In the genomic region with DNA sequence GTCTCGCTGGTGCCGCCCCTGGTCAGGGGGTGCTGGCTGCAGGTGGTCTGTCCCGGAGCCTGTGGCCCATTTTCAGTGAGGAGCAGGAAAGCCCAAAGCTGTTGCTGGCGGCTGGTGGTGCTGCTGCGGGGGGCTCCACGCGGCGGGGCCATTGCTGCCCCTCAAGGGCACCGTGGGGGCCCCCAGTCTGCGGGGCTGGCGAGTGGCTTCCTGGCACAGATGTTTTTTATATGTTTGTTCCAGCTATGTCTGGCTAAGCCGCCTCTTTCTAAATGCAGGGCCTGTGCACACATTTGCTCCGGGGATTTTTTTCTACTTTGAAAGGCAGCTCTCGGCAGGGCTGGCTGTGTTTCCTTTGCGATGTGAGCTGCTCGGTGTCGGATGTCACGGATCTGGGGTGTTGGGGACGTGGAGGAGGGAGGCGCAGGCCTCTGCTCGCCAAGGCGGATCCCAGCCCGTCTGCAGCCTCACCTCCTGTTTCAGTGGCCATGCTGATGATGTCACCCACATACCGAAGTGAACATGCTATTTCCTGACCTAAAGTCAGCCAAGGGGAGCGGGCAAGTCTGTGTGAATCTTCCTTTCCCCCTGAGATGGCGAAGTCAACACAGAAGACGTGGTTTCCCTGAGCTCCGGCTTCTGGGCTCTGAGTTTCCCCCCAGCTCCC, we compare ENCODE assay signal across 10 cellular contexts.
DNase-seq lines count a peak whose midpoint lies in the region; TF ChIP-seq lines count a peak whose summit lies in the region.
"Had no signal": no experiment of that assay in that cellular context is flagged by ENCODE, and none has a peak within 500 bp of the region (broad histone marks: within the 10 kb centered on the region; RNA-seq: fewer than 3 reads in every experiment).

No MANE protein-coding gene starts in this region.

- peaks cover 7% of the 10 kb centered on the region for H3K9me3 Mint-ChIP-seq in activated CD4-positive, alpha-beta memory T cell treated with anti-CD3 and anti-CD28 coated beads for 36 hours

- no peak overlapping the region for H3K4me3 Mint-ChIP-seq in activated CD4-positive, alpha-beta memory T cell treated with anti-CD3 and anti-CD28 coated beads for 36 hours
- H3K4me3 Mint-ChIP-seq: activated CD8-positive, alpha-beta T cell treated with anti-CD3 and anti-CD28 coated beads, Interleukin-2, amount 10 ng/mL, durations not matched to agents 7 days and 5 days had no signal

- H3K27ac ChIP-seq in HUES6 (ENCODE audit: low read depth, low read length), result no peak overlapping the region
- peak overlapping the region; percentile 80 for H3K27ac ChIP-seq in brain microvascular endothelial cell
- no peak overlapping the region for H3K27ac ChIP-seq in spleen

- no peaks in the 10 kb centered on the region for H3K36me3 ChIP-seq in HUES6 (ENCODE audit: control insufficient read depth, insufficient read depth, low read length)
- H3K36me3 ChIP-seq in brain microvascular endothelial cell (replicated peaks), result no peaks in the 10 kb centered on the region
- H3K36me3 ChIP-seq in spleen, result no peaks in the 10 kb centered on the region

- CTCF ChIA-PET in activated CD4-positive, alpha-beta memory T cell treated with anti-CD3 and anti-CD28 coated beads for 36 hours (lab: Charles Lee), result no interaction called here

- H3K27me3 Mint-ChIP-seq in activated CD4-positive, alpha-beta memory T cell treated with anti-CD3 and anti-CD28 coated beads for 36 hours, result peaks cover 2% of the 10 kb centered on the region

- H3K27me3 ChIP-seq in HUES6 (ENCODE audit: control insufficient read depth, insufficient read depth, low read length), result no peaks in the 10 kb centered on the region
- no peaks in the 10 kb centered on the region for H3K27me3 ChIP-seq in brain microvascular endothelial cell (replicated peaks)
- H3K27me3 ChIP-seq in spleen (replicated peaks in 1 of 7), result peaks cover 0 to 14% (median 0%) of the 10 kb centered on the region in 7 donors

- H3K4me1 ChIP-seq in HUES6 (ENCODE audit: control insufficient read depth, insufficient read depth, low read length) (peaks cover 19% of the 10 kb centered on the region), spleen (peaks cover 0 to 15% (median 3%) of the 10 kb centered on the region in 6 donors)

- TF ChIP-seq POLR2A in spleen (IDR thresholded peaks at IDR 0.05), result no peak
- no peak for TF ChIP-seq POLR2A in erythroblast (IDR thresholded peaks at IDR 0.05; ENCODE audit: low read length)

- no peak overlapping the region for H3K27ac Mint-ChIP-seq in activated CD4-positive, alpha-beta memory T cell treated with anti-CD3 and anti-CD28 coated beads for 36 hours
- H3K27ac Mint-ChIP-seq: activated CD8-positive, alpha-beta T cell treated with anti-CD3 and anti-CD28 coated beads, Interleukin-2, amount 10 ng/mL, durations not matched to agents 7 days and 5 days had no signal

- H3K9ac ChIP-seq in HUES6 (ENCODE audit: low read length), result peak overlapping the region; percentile 12

- TF ChIP-seq CTCF in brain microvascular endothelial cell (IDR thresholded peaks at IDR 0.05; ENCODE audit: low read depth, low read length, missing control alignments) (no peak), spleen (IDR thresholded peaks at IDR 0.05 in 8 of 11, conservative IDR thresholded peaks at IDR 0.05 in 3 of 11) (no peak)

- intact Hi-C loops in spleen (cut with DNase I; ENCODE audit: low total_unique reads), result no loop called here
- intact Hi-C loops in activated CD4-positive, alpha-beta memory T cell treated with anti-CD3 and anti-CD28 coated beads for 36 hours (cut with micrococcal nuclease), result no loop called here

- DNase-seq in brain microvascular endothelial cell (peak; percentile 95), iPS-NIHi11 (ENCODE audit: low spot score) (peak; percentile 89), spleen (peak; percentile 53), erythroblast (lab: John Stamatoyannopoulos, UW) (no peak), NCI-H187 treated with DMSO at 0.1 percent for 48 hours (lab: John Stamatoyannopoulos, UW) (no peak), MV-4-11 (lab: John Stamatoyannopoulos, UW) (no peak)
- DNase-seq in activated CD4-positive, alpha-beta memory T cell treated with anti-CD3 and anti-CD28 coated beads for 36 hours, result no peak
- DNase-seq: activated CD8-positive, alpha-beta T cell treated with anti-CD3 and anti-CD28 coated beads, Interleukin-2, amount 10 ng/mL, durations not matched to agents 7 days and 5 days; left colon had no signal

- POLR2A ChIA-PET in activated CD4-positive, alpha-beta memory T cell treated with anti-CD3 and anti-CD28 coated beads for 36 hours (lab: Charles Lee), result no interaction called here

- H3K4me3 ChIP-seq in HUES6 (ENCODE audit: low read depth, low read length) (no peak overlapping the region), brain microvascular endothelial cell (ENCODE audit: low read depth, low read length) (no peak overlapping the region), spleen (no peak overlapping the region)

- in situ Hi-C loops in brain microvascular endothelial cell (cut with HindIII; ENCODE audit: low pct_ligation_motif_present, low sequenced_read_pairs), result no loop called here

- WGBS in spleen, 5 donors, result 59 to 74% (median 63%) methylated on average over 24 to 28 of the region's 28 CpGs

- H3K9me3 ChIP-seq in HUES6 (ENCODE audit: control insufficient read depth, insufficient read depth, low read depth, low read length) (peaks cover 11% of the 10 kb centered on the region), spleen (peaks cover 0 to 12% (median 8%) of the 10 kb centered on the region in 8 donors)

- H3K36me3 Mint-ChIP-seq in activated CD4-positive, alpha-beta memory T cell treated with anti-CD3 and anti-CD28 coated beads for 36 hours, result peaks cover 3% of the 10 kb centered on the region

- peaks cover 6% of the 10 kb centered on the region for H3K4me1 Mint-ChIP-seq in activated CD4-positive, alpha-beta memory T cell treated with anti-CD3 and anti-CD28 coated beads for 36 hours (ENCODE audit: low read depth)

Comparison
In these comparisons a context has a peak if more than half of its experiments do, and no peak if none do; other contexts are left out.
1. DNase-seq: peak in brain microvascular endothelial cell (single experiment), iPS-NIHi11 (single experiment) and spleen (single experiment); none in erythroblast (0 of 2), NCI-H187 treated with DMSO at 0.1 percent for 48 hours (single experiment), activated CD4-positive, alpha-beta memory T cell treated with anti-CD3 and anti-CD28 coated beads for 36 hours (single experiment) and MV-4-11 (single experiment).